18 cellular contexts compared by ENCODE assay signal in the genomic region with DNA sequence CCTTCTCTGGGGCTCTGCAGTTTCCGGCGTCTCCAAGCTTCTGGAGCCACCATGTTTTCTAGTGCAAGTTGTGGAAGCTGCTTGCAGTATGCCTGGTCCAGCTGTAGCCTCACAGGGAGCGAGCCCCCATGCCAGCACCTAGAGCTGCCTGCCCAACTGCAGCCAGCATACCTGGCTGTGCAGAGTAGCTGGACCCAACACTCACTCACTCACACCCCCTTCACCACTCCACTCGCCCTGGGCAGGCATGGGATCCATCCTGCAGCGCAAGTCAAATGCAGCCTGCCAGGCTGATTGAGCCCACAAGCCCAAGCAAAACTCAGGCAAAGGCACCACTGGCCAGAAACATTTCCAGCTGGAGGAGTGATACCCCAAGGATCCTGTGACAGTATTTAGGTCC.
DNase-seq lines count a peak whose midpoint lies in the region; ATAC-seq and TF ChIP-seq lines count a peak whose summit lies in the region.
"Had no signal": no experiment of that assay in that cellular context is flagged by ENCODE, and none has a peak within 500 bp of the region (broad histone marks: within the 10 kb centered on the region; RNA-seq: fewer than 3 reads in every experiment).

No MANE protein-coding gene starts in this region.

- no peaks in the 10 kb centered on the region for H3K4me1 ChIP-seq in upper lobe of right lung
- H3K4me1 ChIP-seq: BLaER1, Caco-2 had no signal

- peak; percentile 24 for ATAC-seq in activated naive CD8-positive, alpha-beta T cell treated with anti-CD3 and anti-CD28 coated beads, Interleukin-2, amount 50 U/mL, for 24 hours
- ATAC-seq in upper lobe of right lung (peak; percentile 17), GM21786 (IDR thresholded peaks at IDR 0.05; ENCODE audit: unreplicated experiment) (no peak)
- ATAC-seq: CD8-positive, alpha-beta T cell; GM23338; HCT116 had no signal

- no peaks in the 10 kb centered on the region for H3K4me1 Mint-ChIP-seq in activated naive CD8-positive, alpha-beta T cell treated with anti-CD3 and anti-CD28 coated beads, Interleukin-2, amount 50 U/mL, for 24 hours
- no peaks in the 10 kb centered on the region for H3K4me1 Mint-ChIP-seq in activated naive CD8-positive, alpha-beta T cell treated with anti-CD3 and anti-CD28 coated beads for 36 hours
- H3K4me1 Mint-ChIP-seq: B cell; CD4-positive, CD25-positive, alpha-beta regulatory T cell; GM23338; H9 had no signal

- H3K27ac ChIP-seq in upper lobe of right lung = no peak overlapping the region
- H3K27ac ChIP-seq: 22Rv1, BLaER1, C4-2B had no signal

- no peak for TF ChIP-seq CTCF in upper lobe of right lung (IDR thresholded peaks at IDR 0.05)

- no peak overlapping the region for H3K4me3 ChIP-seq in upper lobe of right lung
- H3K4me3 ChIP-seq: BLaER1, GM23338 had no signal

- no peak overlapping the region for H3K4me3 Mint-ChIP-seq in activated naive CD8-positive, alpha-beta T cell treated with anti-CD3 and anti-CD28 coated beads, Interleukin-2, amount 50 U/mL, for 24 hours
- H3K4me3 Mint-ChIP-seq in activated naive CD8-positive, alpha-beta T cell treated with anti-CD3 and anti-CD28 coated beads for 36 hours = no peak overlapping the region
- H3K4me3 Mint-ChIP-seq: B cell; CD4-positive, CD25-positive, alpha-beta regulatory T cell; CD8-positive, alpha-beta T cell; GM23338; H9 had no signal

- no peak overlapping the region for H3K27ac Mint-ChIP-seq in activated naive CD8-positive, alpha-beta T cell treated with anti-CD3 and anti-CD28 coated beads, Interleukin-2, amount 50 U/mL, for 24 hours
- H3K27ac Mint-ChIP-seq in activated naive CD8-positive, alpha-beta T cell treated with anti-CD3 and anti-CD28 coated beads for 36 hours = no peak overlapping the region
- H3K27ac Mint-ChIP-seq: B cell; CD4-positive, CD25-positive, alpha-beta regulatory T cell; CD8-positive, alpha-beta T cell; GM23338; H9 had no signal

- H3K27me3 ChIP-seq in upper lobe of right lung = no peaks in the 10 kb centered on the region
- H3K27me3 ChIP-seq: BLaER1 had no signal

- H3K27me3 Mint-ChIP-seq in activated naive CD8-positive, alpha-beta T cell treated with anti-CD3 and anti-CD28 coated beads, Interleukin-2, amount 50 U/mL, for 24 hours = no peaks in the 10 kb centered on the region
- H3K27me3 Mint-ChIP-seq in activated naive CD8-positive, alpha-beta T cell treated with anti-CD3 and anti-CD28 coated beads for 36 hours = no peaks in the 10 kb centered on the region
- H3K27me3 Mint-ChIP-seq: B cell; CD4-positive, CD25-positive, alpha-beta regulatory T cell had no signal

- no peaks in the 10 kb centered on the region for H3K36me3 Mint-ChIP-seq in activated naive CD8-positive, alpha-beta T cell treated with anti-CD3 and anti-CD28 coated beads, Interleukin-2, amount 50 U/mL, for 24 hours (ENCODE audit: low read depth)
- H3K36me3 Mint-ChIP-seq in activated naive CD8-positive, alpha-beta T cell treated with anti-CD3 and anti-CD28 coated beads for 36 hours = no peaks in the 10 kb centered on the region
- H3K36me3 Mint-ChIP-seq: CD4-positive, CD25-positive, alpha-beta regulatory T cell; CD8-positive, alpha-beta T cell had no signal

- intact Hi-C loops in posterior vena cava (cut with DNase I) = no loop called here
- intact Hi-C loops in upper lobe of right lung (cut with DNase I) = no loop called here

- no peaks in the 10 kb centered on the region for H3K9me3 ChIP-seq in upper lobe of right lung
- H3K9me3 ChIP-seq: Caco-2 had no signal

- no peak for DNase-seq in activated naive CD8-positive, alpha-beta T cell treated with anti-CD3 and anti-CD28 coated beads, Interleukin-2, amount 50 U/mL, for 24 hours
- DNase-seq in activated naive CD8-positive, alpha-beta T cell treated with anti-CD3 and anti-CD28 coated beads for 36 hours = no peak
- peak; percentile 25 for DNase-seq in posterior vena cava (ENCODE audit: low spot score)
- no peak for DNase-seq in upper lobe of right lung
- DNase-seq in NCI-H1105 treated with DMSO at 0.1 percent for 48 hours (lab: John Stamatoyannopoulos, UW) = no peak
- DNase-seq: Caco-2; CD4-positive, CD25-positive, alpha-beta regulatory T cell; DMS153; DND-41; H9 had no signal

- no peaks in the 10 kb centered on the region for H3K36me3 ChIP-seq in upper lobe of right lung
- H3K36me3 ChIP-seq: BLaER1 had no signal

- peaks cover 5% of the 10 kb centered on the region for H3K9me3 Mint-ChIP-seq in activated naive CD8-positive, alpha-beta T cell treated with anti-CD3 and anti-CD28 coated beads, Interleukin-2, amount 50 U/mL, for 24 hours
- no peaks in the 10 kb centered on the region for H3K9me3 Mint-ChIP-seq in activated naive CD8-positive, alpha-beta T cell treated with anti-CD3 and anti-CD28 coated beads for 36 hours
